8 cellular contexts compared by ENCODE assay signal in genomic region chr17:38752930-38753506, GRCh38. TPM values are rescaled to one million over a fixed set of nuclear protein-coding genes. Genes with fewer than 3 reads are reported as not detected.
A peak's percentile ranks its signal among the peaks of the same experiment; 100 is the strongest.
DNase-seq lines count a peak whose midpoint lies in the region; ATAC-seq, FAIRE-seq and TF ChIP-seq lines count a peak whose summit lies in the region.

No MANE protein-coding gene starts in this region.

- no peak for FAIRE-seq in GM12878 (lab: Jason Lieb, UNC)

- H3K36me3 ChIP-seq in ES-I3 (ENCODE audit: insufficient read depth, low read length) (peaks cover 4% of the 10 kb centered on the region; the same call in 1 of the 2 replicates), GM12878 (ENCODE audit: control insufficient read depth in 2 of 2, insufficient read depth in 2 of 2, low read length in 1 of 2) (peaks cover 0 to 12% of the 10 kb centered on the region in 2 experiments; a peak in 3 of 4 replicates), aorta (ENCODE audit: control insufficient read depth in 1 of 2, insufficient read depth in 2 of 2, low read length in 1 of 2) (peaks cover 0 to 3% of the 10 kb centered on the region in 2 donors)

- 3% methylated on average over 32 of the region's 32 CpGs for WGBS in GM12878 (ENCODE audit: insufficient coverage, insufficient replicate concordance, low lambda C conversion rate, missing lambda C conversion rate)
- WGBS in aorta, 2 donors = 3 to 5% methylated on average over 29 to 32 of the region's 32 CpGs

- peaks cover 24% of the 10 kb centered on the region for H3K79me2 ChIP-seq in GM12878 (ENCODE audit: control insufficient read depth, insufficient read depth, low read length)

- SMC1A ChIA-PET in GM12878 (lab: Charles Lee; ENCODE audit: uncharacterized antibody, unreplicated experiment) = interaction anchor here (0.9 to 1.9 kb wide), 5 partner anchors 18 to 400 kb away, joined by 3 to 6 read pairs (median 4); no protein-coding TSS in a partner anchor

- H3K27ac ChIP-seq in GM12878 (ENCODE audit: control insufficient read depth, insufficient read depth) = peak overlapping the region; percentile 86
- peak overlapping the region in 1 of 2 donors; percentile 60 for H3K27ac ChIP-seq in aorta (ENCODE audit: low read depth in 1 of 2, low read length in 2 of 2)

- H3K27me3 Mint-ChIP-seq in memory B cell = peaks cover 6% of the 10 kb centered on the region

- TSS peak; percentile 90 for BruUV-seq in GM12878 (replicated peaks; lab: Mats Ljungman, UMichigan)

- peaks cover 30% of the 10 kb centered on the region for H3K4me1 Mint-ChIP-seq in memory B cell

- peak; percentile 6 for ATAC-seq in HG03095 (IDR thresholded peaks at IDR 0.05; ENCODE audit: unreplicated experiment)
- ATAC-seq in GM12878 = peak; percentile 12
- peak; percentile 1 for ATAC-seq in memory B cell (ENCODE audit: low read depth)
- ATAC-seq in aorta (ENCODE audit: low FRiP score) = no peak
- no peak for ATAC-seq in GM19455 (IDR thresholded peaks at IDR 0.05; ENCODE audit: unreplicated experiment)

- POLR2A ChIA-PET in GM12878 (lab: Charles Lee) = interaction anchor here (0.6 to 1.5 kb wide), 7 partner anchors 10 to 400 kb away, joined by 3 to 8 read pairs (median 3); partner anchors contain the start of gene LASP1

- H3K9me3 Mint-ChIP-seq in memory B cell = no peaks in the 10 kb centered on the region

- DNase-seq in GM12878 (ENCODE audit: low read depth, low spot score) (no peak), memory B cell (ENCODE audit: low spot score in 2 of 2) (no peak), aorta (peak in 1 of 2 donors; percentile 76), NCI-H510A (lab: John Stamatoyannopoulos, UW) (no peak), NCI-H2227 treated with DMSO at 0.1 percent for 48 hours (lab: John Stamatoyannopoulos, UW) (no peak)

- no peak for TF ChIP-seq RAD21 in GM12878 (IDR thresholded peaks at IDR 0.05; ENCODE audit: insufficient read depth, low read depth, low read length)

- H3K4me3 Mint-ChIP-seq in memory B cell = peak overlapping the region; percentile 100

- H2AFZ ChIP-seq in GM12878 (ENCODE audit: control insufficient read depth, low read depth, low read length) = peak overlapping the region; percentile 86

- CTCF ChIA-PET in GM12878 (lab: Yijun Ruan, JAX) = interaction anchor here (0.6 to 1.5 kb wide), 5 partner anchors 9 to 454 kb away, joined by 3 to 4 read pairs (median 4); no protein-coding TSS in a partner anchor

- peak overlapping the region; percentile 94 for H3K27ac Mint-ChIP-seq in memory B cell

- no peaks in the 10 kb centered on the region for H3K4me1 ChIP-seq in ES-I3 (ENCODE audit: insufficient read depth, low read length)
- peaks cover 15% of the 10 kb centered on the region; the same call in 1 of the 2 replicates for H3K4me1 ChIP-seq in GM12878 (ENCODE audit: control insufficient read depth, insufficient read depth, low read length)
- H3K4me1 ChIP-seq in aorta (ENCODE audit: control insufficient read depth in 1 of 2, insufficient read depth in 2 of 2, low read length in 2 of 2) = no peaks in the 10 kb centered on the region

- peak overlapping the region; percentile 87 for H3K4me3 ChIP-seq in GM12878
- peak overlapping the region; percentile 23 to 81 for H3K4me3 ChIP-seq in aorta (ENCODE audit: low read length in 2 of 2)

- H3K9me3 ChIP-seq in ES-I3 (ENCODE audit: control insufficient read depth, insufficient read depth, low read length) (no peaks in the 10 kb centered on the region), GM12878 (replicated peaks; ENCODE audit: control insufficient read depth, insufficient read depth, low read length) (no peaks in the 10 kb centered on the region), aorta (ENCODE audit: control insufficient read depth, low read length) (no peaks in the 10 kb centered on the region)

- no peak for TF ChIP-seq CTCF in GM12878 (IDR thresholded peaks at IDR 0.05 in 2 of 3, conservative IDR thresholded peaks at IDR 0.05 in 1 of 3; ENCODE audit: control insufficient read depth in 2 of 3, extremely low read depth in 1 of 3, insufficient read depth in 1 of 3, low read depth in 3 of 3, low read length in 3 of 3)

- H4K20me1 ChIP-seq in GM12878 (ENCODE audit: control insufficient read depth, insufficient read depth) = no peaks in the 10 kb centered on the region

- H3K4me2 ChIP-seq in GM12878 (ENCODE audit: control insufficient read depth, insufficient read depth) = peak overlapping the region; percentile 48

- H3K36me3 Mint-ChIP-seq in memory B cell = peaks cover 7% of the 10 kb centered on the region

- TF ChIP-seq POLR2A in GM12878 (IDR thresholded peaks at IDR 0.05; ENCODE audit: low read depth, low read length) = no peak

- no peak for TF ChIP-seq EP300 in GM12878 (IDR thresholded peaks at IDR 0.05; ENCODE audit: borderline replicate concordance in 1 of 2, control insufficient read depth in 1 of 2, low read depth in 2 of 2, low read length in 2 of 2)

- H3K9ac ChIP-seq in ES-I3 (ENCODE audit: low read depth, low read length) = peak overlapping the region; percentile 64
- peak overlapping the region; percentile 86 for H3K9ac ChIP-seq in GM12878 (ENCODE audit: control insufficient read depth, insufficient read depth, low read length)

- intact Hi-C loops in GM12878 (cut with micrococcal nuclease; ENCODE audit: unreplicated experiment) (loop anchor here (1.0 to 2.0 kb wide), 3 partner anchors 46 to 116 kb away; partner anchors contain the start of gene PIP4K2B), aorta (cut with DNase I) (loop anchor here in 1 of 2 donors (5.0 kb wide), 1 partner anchor 44 kb away; the partner anchor contains the start of gene PIP4K2B)

- H3K27me3 ChIP-seq in GM12878 (replicated peaks in 1 of 2; ENCODE audit: control insufficient read depth in 2 of 2, insufficient read depth in 2 of 2, low read length in 1 of 2) (no peaks in the 10 kb centered on the region; a peak in 1 of 4 replicates), aorta (ENCODE audit: control insufficient read depth in 1 of 2, insufficient read depth in 2 of 2, low read length in 1 of 2) (no peaks in the 10 kb centered on the region)

- in situ Hi-C loops in GM12878 (cut with MboI) = loop anchor here (10.0 kb wide), 1 partner anchor 402 kb away; the partner anchor contains the start of gene PLXDC1

- RAD21 ChIA-PET in GM12878 (lab: Charles Lee; ENCODE audit: unreplicated experiment) = interaction anchor here (1.1 to 1.8 kb wide), 4 partner anchors 75 to 402 kb away, joined by 4 to 6 read pairs (median 5); partner anchors contain the start of gene EPOP

RNA-seq across cellular contexts. Expression of gene PSMB3, which starts 0.5 kb away (rescaled TPM):
- total RNA-seq in GM12878 (2013; cell fraction: nucleolus; rRNA removed) = 29.4 and 31.3 TPM in 2 replicates
- total RNA-seq in GM12878 (2014; rRNA removed) = 420 and 425 TPM in 2 replicates
- total RNA-seq in GM12878 (2014; rRNA removed; fragmentation: Illumina TruSeq; extraction: Trizol) = 331 and 348 TPM in 2 replicates
- 298 and 300 TPM in 2 replicates for total RNA-seq in GM12878 (2021)
- polyA plus RNA-seq in GM12878 (2011; ENCODE audit: low read depth) = 132 TPM
- 295 and 448 TPM in 2 replicates for polyA plus RNA-seq in GM12878 (2011; rRNA removed)
- polyA plus RNA-seq in GM12878 (2011; cell fraction: cytosol; rRNA removed) = 846 and 874 TPM in 2 replicates
- polyA plus RNA-seq in GM12878 (2011; cell fraction: nucleus; rRNA removed) = 298 and 385 TPM in 2 replicates
- polyA plus RNA-seq in GM12878 (2012) = 170 and 184 TPM in 2 replicates
- polyA plus RNA-seq in GM12878 (2014; fragmentation: Illumina TruSeq; extraction: Trizol) = 277 and 353 TPM in 2 replicates
- 1,000 to 10,000 TPM; 1,622 to 2,130 TPM for polyA plus RNA-seq in GM12878 (2014; fragmentation: Nextera tagmentation; extraction: Ambion mirVana)
- polyA plus RNA-seq in GM12878 (2014; rRNA removed) = 499 and 533 TPM in 2 replicates
- 100 to 1,000 TPM; 612 to 643 TPM for polyA plus RNA-seq in GM12878 (2016; fragmentation: Nextera tagmentation; extraction: Ambion mirVana)
- 289 and 473 TPM in 2 replicates for polyA minus RNA-seq in GM12878 (2011; rRNA and poly(A)+ RNA removed)
- polyA minus RNA-seq in GM12878 (2011; cell fraction: cytosol; rRNA and poly(A)+ RNA removed) = 93.5 and 120 TPM in 2 replicates
- polyA minus RNA-seq in GM12878 (2011; cell fraction: nucleus; rRNA and poly(A)+ RNA removed) = 44.1 and 76.5 TPM in 2 replicates
- total RNA-seq in aorta = 100 to 1,000 TPM in 1 of 2 donors, 10 to 100 TPM in 1; 99.9 to 109 TPM
- 100 to 1,000 TPM; 164 to 183 TPM for polyA plus RNA-seq in aorta

RNA-seq across cellular contexts. Expression of gene PCGF2, which starts 4.9 kb away (rescaled TPM):
- total RNA-seq in GM12878 (2013; cell fraction: nucleolus; rRNA removed) = 12.2 and 12.6 TPM in 2 replicates
- total RNA-seq in GM12878 (2014; rRNA removed) (3.7 and 4.5 TPM in 2 replicates), GM12878 (2014; rRNA removed; fragmentation: Illumina TruSeq; extraction: Trizol) (2.7 and 3.1 TPM in 2 replicates), GM12878 (2021) (35.6 and 40.4 TPM in 2 replicates), aorta (10 to 100 TPM; 61.4 to 75.5 TPM)
- 4.3 TPM for polyA plus RNA-seq in GM12878 (2011; ENCODE audit: low read depth)
- polyA plus RNA-seq in GM12878 (2011; rRNA removed) (7.9 and 15.1 TPM in 2 replicates), GM12878 (2014; fragmentation: Illumina TruSeq; extraction: Trizol) (6.4 and 10.1 TPM in 2 replicates), GM12878 (2014; fragmentation: Nextera tagmentation; extraction: Ambion mirVana) (1 to 10 TPM; 3.1 to 9.8 TPM), GM12878 (2014; rRNA removed) (14.2 and 15.5 TPM in 2 replicates), GM12878 (2016; fragmentation: Nextera tagmentation; extraction: Ambion mirVana) (1 to 10 TPM; 3.0 to 4.1 TPM), aorta (10 to 100 TPM; 32.8 to 33.2 TPM)
- 19.1 and 22.0 TPM in 2 replicates for polyA plus RNA-seq in GM12878 (2011; cell fraction: cytosol; rRNA removed)
- polyA plus RNA-seq in GM12878 (2011; cell fraction: nucleus; rRNA removed) = 63.1 and 79.6 TPM in 2 replicates
- 12.7 TPM in 2 replicates for polyA plus RNA-seq in GM12878 (2012)
- polyA minus RNA-seq in GM12878 (2011; rRNA and poly(A)+ RNA removed) = 9.5 and 13.7 TPM in 2 replicates
- 16.6 and 20.1 TPM in 2 replicates for polyA minus RNA-seq in GM12878 (2011; cell fraction: cytosol; rRNA and poly(A)+ RNA removed)
- 6.2 and 14.6 TPM in 2 replicates for polyA minus RNA-seq in GM12878 (2011; cell fraction: nucleus; rRNA and poly(A)+ RNA removed)

RNA-seq across cellular contexts. Expression of gene CISD3, which starts 22.9 kb away (rescaled TPM):
- total RNA-seq in GM12878 (2013; cell fraction: nucleolus; rRNA removed) = 1.1 and 2.4 TPM in 2 replicates
- total RNA-seq in GM12878 (2014; rRNA removed) = 6.7 and 9.0 TPM in 2 replicates
- total RNA-seq in GM12878 (2014; rRNA removed; fragmentation: Illumina TruSeq; extraction: Trizol) = 4.3 and 7.3 TPM in 2 replicates
- total RNA-seq in GM12878 (2021) = 25.4 and 28.5 TPM in 2 replicates
- 2.6 TPM for polyA plus RNA-seq in GM12878 (2011; ENCODE audit: low read depth)
- polyA plus RNA-seq in GM12878 (2011; rRNA removed) = 3.9 and 6.0 TPM in 2 replicates
- polyA plus RNA-seq in GM12878 (2011; cell fraction: cytosol; rRNA removed) = 3.7 and 9.2 TPM in 2 replicates
- 3.8 and 5.0 TPM in 2 replicates for polyA plus RNA-seq in GM12878 (2011; cell fraction: nucleus; rRNA removed)
- 5.9 and 6.7 TPM in 2 replicates for polyA plus RNA-seq in GM12878 (2012)
- 2.9 and 4.3 TPM in 2 replicates for polyA plus RNA-seq in GM12878 (2014; fragmentation: Illumina TruSeq; extraction: Trizol)
- 1 to 10 TPM; 2.6 to 5.3 TPM for polyA plus RNA-seq in GM12878 (2014; fragmentation: Nextera tagmentation; extraction: Ambion mirVana)
- 23.5 and 24.1 TPM in 2 replicates for polyA plus RNA-seq in GM12878 (2014; rRNA removed)
- 10 to 100 TPM; 34.1 to 38.1 TPM for polyA plus RNA-seq in GM12878 (2016; fragmentation: Nextera tagmentation; extraction: Ambion mirVana)
- polyA minus RNA-seq in GM12878 (2011; rRNA and poly(A)+ RNA removed) = 1.0 and 2.7 TPM in 2 replicates
- 0.83 and 1.1 TPM in 2 replicates for polyA minus RNA-seq in GM12878 (2011; cell fraction: cytosol; rRNA and poly(A)+ RNA removed)
- 2.2 and 2.7 TPM in 2 replicates for polyA minus RNA-seq in GM12878 (2011; cell fraction: nucleus; rRNA and poly(A)+ RNA removed)
- 10 to 100 TPM; 18.3 to 18.8 TPM for total RNA-seq in aorta
- 10 to 100 TPM; 42.4 to 59.0 TPM for polyA plus RNA-seq in aorta

RNA-seq across cellular contexts. Expression of gene PIP4K2B, which starts 46.3 kb away (rescaled TPM):
- 16.4 and 17.1 TPM in 2 replicates for total RNA-seq in GM12878 (2013; cell fraction: nucleolus; rRNA removed)
- total RNA-seq in GM12878 (2014; rRNA removed) = 15.3 and 15.8 TPM in 2 replicates
- 18.1 and 22.0 TPM in 2 replicates for total RNA-seq in GM12878 (2014; rRNA removed; fragmentation: Illumina TruSeq; extraction: Trizol)
- total RNA-seq in GM12878 (2021) = 30.2 and 30.3 TPM in 2 replicates
- polyA plus RNA-seq in GM12878 (2011; ENCODE audit: low read depth) = 9.9 TPM
- polyA plus RNA-seq in GM12878 (2011; rRNA removed) = 16.7 and 22.4 TPM in 2 replicates
- 21.2 and 23.6 TPM in 2 replicates for polyA plus RNA-seq in GM12878 (2011; cell fraction: cytosol; rRNA removed)
- polyA plus RNA-seq in GM12878 (2011; cell fraction: nucleus; rRNA removed) = 31.4 and 35.1 TPM in 2 replicates
- 13.5 and 17.1 TPM in 2 replicates for polyA plus RNA-seq in GM12878 (2012)
- polyA plus RNA-seq in GM12878 (2014; fragmentation: Illumina TruSeq; extraction: Trizol) = 24.8 and 26.6 TPM in 2 replicates
- polyA plus RNA-seq in GM12878 (2014; fragmentation: Nextera tagmentation; extraction: Ambion mirVana) = 1 to 10 TPM; 3.8 to 4.0 TPM
- polyA plus RNA-seq in GM12878 (2014; rRNA removed) = 21.1 and 24.5 TPM in 2 replicates
- polyA plus RNA-seq in GM12878 (2016; fragmentation: Nextera tagmentation; extraction: Ambion mirVana) = 1 to 10 TPM; 8.2 to 8.5 TPM
- 48.0 and 58.2 TPM in 2 replicates for polyA minus RNA-seq in GM12878 (2011; rRNA and poly(A)+ RNA removed)
- 10.4 and 10.9 TPM in 2 replicates for polyA minus RNA-seq in GM12878 (2011; cell fraction: cytosol; rRNA and poly(A)+ RNA removed)
- polyA minus RNA-seq in GM12878 (2011; cell fraction: nucleus; rRNA and poly(A)+ RNA removed) = 6.0 and 7.9 TPM in 2 replicates
- 10 to 100 TPM; 32.4 to 48.4 TPM for total RNA-seq in aorta
- 10 to 100 TPM in 1 of 2 donors, 1 to 10 TPM in 1; 9.6 to 26.1 TPM for polyA plus RNA-seq in aorta

RNA-seq across cellular contexts. Expression of gene MLLT6, which starts 47.9 kb away (rescaled TPM):
- 281 and 323 TPM in 2 replicates for total RNA-seq in GM12878 (2013; cell fraction: nucleolus; rRNA removed)
- total RNA-seq in GM12878 (2014; rRNA removed) (44.2 and 46.0 TPM in 2 replicates), GM12878 (2014; rRNA removed; fragmentation: Illumina TruSeq; extraction: Trizol) (29.0 and 31.2 TPM in 2 replicates), GM12878 (2021) (89.0 and 105 TPM in 2 replicates), aorta (100 to 1,000 TPM; 124 to 195 TPM)
- 26.0 TPM for polyA plus RNA-seq in GM12878 (2011; ENCODE audit: low read depth)
- polyA plus RNA-seq in GM12878 (2011; rRNA removed) (33.8 and 47.5 TPM in 2 replicates), GM12878 (2014; fragmentation: Illumina TruSeq; extraction: Trizol) (35.2 and 43.6 TPM in 2 replicates), GM12878 (2014; fragmentation: Nextera tagmentation; extraction: Ambion mirVana) (1 to 10 TPM; 4.8 to 4.9 TPM), GM12878 (2014; rRNA removed) (75.7 and 82.4 TPM in 2 replicates), GM12878 (2016; fragmentation: Nextera tagmentation; extraction: Ambion mirVana) (1 to 10 TPM; 7.2 to 8.2 TPM), aorta (10 to 100 TPM; 28.7 to 70.1 TPM)
- polyA plus RNA-seq in GM12878 (2011; cell fraction: cytosol; rRNA removed) = 31.7 and 44.9 TPM in 2 replicates
- polyA plus RNA-seq in GM12878 (2011; cell fraction: nucleus; rRNA removed) = 244 and 265 TPM in 2 replicates
- polyA plus RNA-seq in GM12878 (2012) = 55.5 and 60.9 TPM in 2 replicates
- 59.4 and 104 TPM in 2 replicates for polyA minus RNA-seq in GM12878 (2011; rRNA and poly(A)+ RNA removed)
- polyA minus RNA-seq in GM12878 (2011; cell fraction: cytosol; rRNA and poly(A)+ RNA removed) = 30.6 and 31.9 TPM in 2 replicates
- polyA minus RNA-seq in GM12878 (2011; cell fraction: nucleus; rRNA and poly(A)+ RNA removed) = 72.8 and 128 TPM in 2 replicates

Comparison
In these comparisons a context has a peak if more than half of its experiments do, and no peak if none do; other contexts are left out.
1. ATAC-seq: peak in HG03095 (single experiment), GM12878 (single experiment) and memory B cell (single experiment); none in aorta (single experiment) and GM19455 (single experiment).